Comparison of ENCODE assay signal across 1 cellular context in the genomic region with DNA sequence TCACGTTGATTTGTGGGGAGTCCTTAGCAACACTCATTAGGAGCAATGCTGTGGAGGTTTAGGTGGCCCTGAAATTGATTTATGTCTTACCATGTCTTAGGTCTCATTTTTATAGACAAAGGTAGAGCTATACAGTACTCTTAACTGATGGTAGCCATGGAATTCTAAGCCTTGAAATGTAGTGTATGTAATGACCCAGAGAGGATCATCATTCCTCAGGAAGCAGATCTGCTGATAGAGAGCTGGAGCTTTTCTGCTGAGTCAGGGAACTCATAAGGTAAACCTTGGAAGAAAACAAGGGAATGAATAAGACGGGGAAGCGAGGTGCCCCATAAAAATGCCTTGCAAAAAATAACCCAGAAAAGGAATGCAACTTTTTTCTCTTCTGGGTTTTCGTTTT.
A peak's percentile ranks its signal among the peaks of the same experiment; 100 is the strongest.
TF ChIP-seq lines count a peak whose summit lies in the region.

No MANE protein-coding gene starts in this region.

TF ChIP-seq in IMR-90, 13 proteins besides CTCF, POLR2A, EP300 and RAD21 (continued from another document):
- TF ChIP-seq, protein P1, sequence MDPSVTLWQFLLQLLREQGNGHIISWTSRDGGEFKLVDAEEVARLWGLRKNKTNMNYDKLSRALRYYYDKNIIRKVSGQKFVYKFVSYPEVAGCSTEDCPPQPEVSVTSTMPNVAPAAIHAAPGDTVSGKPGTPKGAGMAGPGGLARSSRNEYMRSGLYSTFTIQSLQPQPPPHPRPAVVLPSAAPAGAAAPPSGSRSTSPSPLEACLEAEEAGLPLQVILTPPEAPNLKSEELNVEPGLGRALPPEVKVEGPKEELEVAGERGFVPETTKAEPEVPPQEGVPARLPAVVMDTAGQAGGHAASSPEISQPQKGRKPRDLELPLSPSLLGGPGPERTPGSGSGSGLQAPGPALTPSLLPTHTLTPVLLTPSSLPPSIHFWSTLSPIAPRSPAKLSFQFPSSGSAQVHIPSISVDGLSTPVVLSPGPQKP (IDR thresholded peaks at IDR 0.05; ENCODE audit: borderline replicate concordance, low read depth, low read length) = no peak
- no peak for TF ChIP-seq FOS (IDR thresholded peaks at IDR 0.05; ENCODE audit: low read depth, low read length)
- TF ChIP-seq MAFK (IDR thresholded peaks at IDR 0.05; ENCODE audit: low read depth, low read length) = peak; percentile 94
- TF ChIP-seq BHLHE40 (IDR thresholded peaks at IDR 0.05; ENCODE audit: low read depth, low read length) = no peak
- no peak for TF ChIP-seq RFX5 (IDR thresholded peaks at IDR 0.05; ENCODE audit: low read depth, low read length)
- no peak for TF ChIP-seq SMC3 (IDR thresholded peaks at IDR 0.05; ENCODE audit: low read depth, low read length)
- no peak for TF ChIP-seq CEBPB (IDR thresholded peaks at IDR 0.05; ENCODE audit: low read depth, low read length)
